Comparison of ENCODE assay signal across 8 cellular contexts in genomic region chr21:41112740-41113692, GRCh38. TPM values are rescaled to one million over a fixed set of nuclear protein-coding genes. Genes with fewer than 3 reads are reported as not detected.
A peak's percentile ranks its signal among the peaks of the same experiment; 100 is the strongest.
DNase-seq lines count a peak whose midpoint lies in the region; ATAC-seq and TF ChIP-seq lines count a peak whose summit lies in the region.

No MANE protein-coding gene starts in this region.

- TF ChIP-seq CTCF in BJ (IDR thresholded peaks at IDR 0.05; ENCODE audit: insufficient read depth, low read depth, low read length): no peak
- no peak for TF ChIP-seq CTCF in brain microvascular endothelial cell (IDR thresholded peaks at IDR 0.05; ENCODE audit: low read depth, low read length, missing control alignments)
- TF ChIP-seq CTCF in lung (IDR thresholded peaks at IDR 0.05; ENCODE audit: control extremely low read depth, extremely low read depth): no peak
- TF ChIP-seq CTCF in testis (IDR thresholded peaks at IDR 0.05): no peak

- POLR2A ChIA-PET in BJ (lab: Charles Lee): no interaction called here

- H3K27me3 ChIP-seq in BJ (ENCODE audit: control insufficient read depth, insufficient read depth, low read length): no peaks in the 10 kb centered on the region
- no peaks in the 10 kb centered on the region for H3K27me3 ChIP-seq in brain microvascular endothelial cell (replicated peaks)
- H3K27me3 ChIP-seq in lung (ENCODE audit: control insufficient read depth, insufficient read depth): no peaks in the 10 kb centered on the region
- H3K27me3 ChIP-seq in testis: no peaks in the 10 kb centered on the region

- intact Hi-C loops in testis (cut with DNase I; ENCODE audit: low total_unique reads): no loop called here

- H3K4me1 ChIP-seq in lung (ENCODE audit: control insufficient read depth in 2 of 2, insufficient read depth in 2 of 2, low read length in 2 of 2): peaks cover 0 to 5% of the 10 kb centered on the region in 2 donors
- H3K4me1 ChIP-seq in testis: no peaks in the 10 kb centered on the region

- WGBS in lung, 2 donors: 21 to 22% methylated on average over 14 of the region's 14 CpGs
- WGBS in testis, 2 donors: 41 to 42% methylated on average over 14 of the region's 14 CpGs

- H3K9me3 ChIP-seq in lung (ENCODE audit: control insufficient read depth in 2 of 2, insufficient read depth in 1 of 2, low read length in 1 of 2) (no peaks in the 10 kb centered on the region), testis (no peaks in the 10 kb centered on the region)

- in situ Hi-C loops in brain microvascular endothelial cell (cut with HindIII; ENCODE audit: low pct_ligation_motif_present, low sequenced_read_pairs): no loop called here

- H3K27ac ChIP-seq in brain microvascular endothelial cell (no peak overlapping the region), lung (ENCODE audit: low read depth in 1 of 2, low read length in 1 of 2) (peak overlapping the region in 1 of 2 donors; percentile 20), testis (no peak overlapping the region)

- DNase-seq in BJ (ENCODE audit: low read depth) (peak; percentile 97), brain microvascular endothelial cell (peak; percentile 80), lung (ENCODE audit: low spot score) (peak; percentile 43), DMS 273 treated with DMSO at 0.1 percent for 48 hours (lab: John Stamatoyannopoulos, UW) (no peak), NCI-H1436 (lab: John Stamatoyannopoulos, UW) (no peak), testis (no peak)
- peak; percentile 98 for DNase-seq in Jurkat, Clone E6-1 (ENCODE audit: low read depth, low spot score)

- no peaks in the 10 kb centered on the region for H3K36me3 ChIP-seq in BJ (ENCODE audit: control insufficient read depth, insufficient read depth, low read length)
- no peaks in the 10 kb centered on the region for H3K36me3 ChIP-seq in brain microvascular endothelial cell (replicated peaks)
- H3K36me3 ChIP-seq in lung (ENCODE audit: control insufficient read depth in 2 of 2, insufficient read depth in 2 of 2, low read length in 2 of 2): no peaks in the 10 kb centered on the region
- H3K36me3 ChIP-seq in testis (ENCODE audit: low read depth, missing control alignments): no peaks in the 10 kb centered on the region

- CTCF ChIA-PET in BJ (lab: Yijun Ruan, JAX): interaction anchor here (1.7 kb wide), 1 partner anchor 10 kb away, joined by 4 read pairs; no protein-coding TSS in a partner anchor

- no peak for TF ChIP-seq POLR2A in testis (IDR thresholded peaks at IDR 0.05)

- ATAC-seq in lung (ENCODE audit: insufficient read depth, low FRiP score) (peak; percentile 71), HG02884 (IDR thresholded peaks at IDR 0.05; ENCODE audit: unreplicated experiment) (no peak)

- H3K4me3 ChIP-seq in BJ (ENCODE audit: low read depth, low read length) (peak overlapping the region; percentile 28), brain microvascular endothelial cell (ENCODE audit: low read depth, low read length) (peak overlapping the region; percentile 44), lung (no peak overlapping the region), testis (no peak overlapping the region)
- peak overlapping the region; percentile 43 for H3K4me3 ChIP-seq in Jurkat, Clone E6-1 (ENCODE audit: low read length)

RNA-seq across cellular contexts. Expression of gene BACE2, which starts 54.9 kb away (rescaled TPM):
- polyA plus RNA-seq in BJ (2011; rRNA removed) (35.8 and 38.5 TPM in 2 replicates), lung (10 to 100 TPM in 1 of 2 donors, 1 to 10 TPM in 1; 9.3 to 31.6 TPM), testis (ENCODE audit: insufficient read depth, low read depth, low replicate concordance) (17.4 TPM)
- polyA minus RNA-seq in BJ (2011; rRNA and poly(A)+ RNA removed): 11.5 and 17.4 TPM in 2 replicates
- 19.1 TPM for polyA plus RNA-seq in Jurkat, Clone E6-1 (2012; ENCODE audit: insufficient read depth, insufficient read length)
- total RNA-seq in lung (10 to 100 TPM; 36.0 to 49.9 TPM), testis (10 to 100 TPM; 21.8 to 28.6 TPM)

Comparison
In these comparisons a context has a peak if more than half of its experiments do, and no peak if none do; other contexts are left out.
1. DNase-seq: peak in BJ (single experiment), Jurkat, Clone E6-1 (single experiment), brain microvascular endothelial cell (single experiment) and lung (single experiment); none in DMS 273 treated with DMSO at 0.1 percent for 48 hours (single experiment), NCI-H1436 (single experiment) and testis (single experiment).
2. H3K4me3 ChIP-seq: peak in BJ (single experiment), Jurkat, Clone E6-1 (single experiment) and brain microvascular endothelial cell (single experiment); none in lung (single experiment) and testis (0 of 2).